Comparison of ENCODE assay signal across 13 cellular contexts in the genomic region with DNA sequence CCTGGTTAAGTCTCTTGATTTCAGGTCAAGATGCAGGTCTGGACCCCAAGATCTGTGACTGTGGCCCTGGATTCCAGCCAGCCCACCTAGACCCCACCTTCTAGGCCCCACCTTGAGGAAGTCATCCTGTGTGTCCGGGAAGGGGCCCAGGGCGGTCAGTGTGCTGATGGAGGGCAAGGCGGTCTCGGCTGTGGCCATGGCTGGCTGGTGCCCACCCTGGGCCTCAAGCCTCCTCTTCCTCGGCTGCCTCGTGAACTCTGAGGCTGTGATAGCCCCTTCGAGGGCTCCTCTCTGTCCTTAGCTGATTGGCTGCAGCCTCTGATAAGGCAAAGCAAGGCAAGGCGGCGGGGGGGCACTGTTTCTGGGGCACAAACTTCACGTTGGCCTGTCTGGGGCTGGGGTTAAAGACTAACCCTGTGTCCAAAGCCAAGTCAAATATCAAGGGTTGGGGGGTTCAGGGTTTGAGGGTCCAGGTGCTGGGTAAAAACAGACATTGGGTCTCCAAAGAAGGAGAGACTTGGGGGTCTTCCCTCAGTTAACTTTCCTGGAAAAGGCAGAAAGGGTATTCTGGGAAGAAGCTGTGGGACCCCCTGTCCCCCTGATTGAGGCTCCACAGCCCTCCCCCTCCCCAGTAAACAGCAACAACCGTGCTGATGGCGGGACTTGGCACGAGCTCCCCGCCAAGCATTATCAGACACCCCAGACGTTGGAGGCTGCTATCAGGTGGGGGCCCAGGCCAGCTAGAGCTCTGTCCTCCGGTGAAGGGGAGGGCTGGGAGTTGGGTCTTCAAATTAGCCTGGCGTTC. TPM values are rescaled to one million over a fixed set of nuclear protein-coding genes. Genes with fewer than 3 reads are reported as not detected.
DNase-seq lines count a peak whose midpoint lies in the region; ATAC-seq and TF ChIP-seq lines count a peak whose summit lies in the region.
"Had no signal": no experiment of that assay in that cellular context is flagged by ENCODE, and none has a peak within 500 bp of the region (broad histone marks: within the 10 kb centered on the region; RNA-seq: fewer than 3 reads in every experiment).

A gene (minus strand): TSS at position 259 of the 805 bp plus-strand sequence. CDS start 61 bp downstream, at position 198.

- H3K36me3 ChIP-seq in left ventricle myocardium inferior (no peaks in the 10 kb centered on the region), lower lobe of right lung (no peaks in the 10 kb centered on the region), upper lobe of right lung (no peaks in the 10 kb centered on the region)

- intact Hi-C loops in left ventricle myocardium inferior (cut with micrococcal nuclease) = no loop called here
- intact Hi-C loops in left ventricle myocardium superior (cut with micrococcal nuclease) = no loop called here
- intact Hi-C loops in lower lobe of right lung (cut with DNase I) = no loop called here
- intact Hi-C loops in upper lobe of right lung (cut with DNase I) = no loop called here

- H3K27me3 ChIP-seq in left ventricle myocardium inferior (ENCODE audit: low read depth) (peaks cover 53% of the 10 kb centered on the region), lower lobe of right lung (ENCODE audit: low read depth) (peaks cover 15% of the 10 kb centered on the region), upper lobe of right lung (peaks cover 12% of the 10 kb centered on the region)

- DNase-seq in left ventricle myocardium inferior (no peak), left ventricle myocardium superior (no peak), lower lobe of right lung (no peak), upper lobe of right lung (no peak), NCI-H345 treated with DMSO at 0.1 percent for 48 hours (lab: John Stamatoyannopoulos, UW; ENCODE audit: unreplicated experiment) (no peak), NCI-H1092 (lab: John Stamatoyannopoulos, UW) (no peak)
- no peak for DNase-seq in activated naive CD8-positive, alpha-beta T cell treated with anti-CD3 and anti-CD28 coated beads for 36 hours
- DNase-seq: effector memory CD4-positive, alpha-beta T cell; left cardiac atrium; NCI-H1436; SHP77 treated with DMSO at 0.1 percent for 48 hours had no signal

- peaks cover 4% of the 10 kb centered on the region for H3K9me3 Mint-ChIP-seq in activated naive CD8-positive, alpha-beta T cell treated with anti-CD3 and anti-CD28 coated beads for 36 hours

- ATAC-seq in left ventricle myocardium superior (no peak), lower lobe of right lung (no peak), upper lobe of right lung (no peak), HG03354 (IDR thresholded peaks at IDR 0.05; ENCODE audit: poor library complexity, severe bottlenecking, unreplicated experiment) (no peak)
- ATAC-seq: left cardiac atrium had no signal

- peaks cover 27% of the 10 kb centered on the region for H3K4me1 ChIP-seq in left ventricle myocardium inferior
- H3K4me1 ChIP-seq in lower lobe of right lung = peaks cover 28% of the 10 kb centered on the region
- peaks cover 19% of the 10 kb centered on the region for H3K4me1 ChIP-seq in upper lobe of right lung

- peak within 1 kb of the TSS; percentile 64 for H3K4me3 Mint-ChIP-seq in activated naive CD8-positive, alpha-beta T cell treated with anti-CD3 and anti-CD28 coated beads for 36 hours

- H3K9me3 ChIP-seq in left ventricle myocardium inferior (replicated peaks) (peaks cover 11% of the 10 kb centered on the region), lower lobe of right lung (no peaks in the 10 kb centered on the region), upper lobe of right lung (no peaks in the 10 kb centered on the region)

- H3K27me3 Mint-ChIP-seq in activated naive CD8-positive, alpha-beta T cell treated with anti-CD3 and anti-CD28 coated beads for 36 hours = no peaks in the 10 kb centered on the region

- TF ChIP-seq CTCF in left ventricle myocardium inferior (IDR thresholded peaks at IDR 0.05; ENCODE audit: borderline replicate concordance) (no peak), lower lobe of right lung (IDR thresholded peaks at IDR 0.05) (no peak), upper lobe of right lung (IDR thresholded peaks at IDR 0.05) (no peak)

- peak within 1 kb of the TSS; percentile 57 for H3K4me3 ChIP-seq in left ventricle myocardium inferior
- peak within 1 kb of the TSS; percentile 54 for H3K4me3 ChIP-seq in lower lobe of right lung
- H3K4me3 ChIP-seq in upper lobe of right lung = peak within 1 kb of the TSS; percentile 44
- H3K4me3 ChIP-seq: BLaER1 treated with 17β-estradiol and CSF1 and Interleukin-3, amounts not matched to agents 10 nM and 100 nM had no signal

- peaks cover 27% of the 10 kb centered on the region for H3K4me1 Mint-ChIP-seq in activated naive CD8-positive, alpha-beta T cell treated with anti-CD3 and anti-CD28 coated beads for 36 hours

- H3K27ac ChIP-seq in left ventricle myocardium inferior (replicated peaks) (no peak within 1 kb of the TSS), lower lobe of right lung (peak within 1 kb of the TSS; percentile 56), upper lobe of right lung (no peak within 1 kb of the TSS)
- H3K27ac ChIP-seq: BLaER1 treated with 17β-estradiol and CSF1 and Interleukin-3, amounts not matched to agents 10 nM and 100 nM had no signal

- peak within 1 kb of the TSS; percentile 58 for H3K27ac Mint-ChIP-seq in activated naive CD8-positive, alpha-beta T cell treated with anti-CD3 and anti-CD28 coated beads for 36 hours

- peaks cover 4% of the 10 kb centered on the region for H3K36me3 Mint-ChIP-seq in activated naive CD8-positive, alpha-beta T cell treated with anti-CD3 and anti-CD28 coated beads for 36 hours

RNA-seq across cellular contexts. Expression of the gene that starts here (rescaled TPM):
- not detected for total RNA-seq in left ventricle myocardium inferior
- total RNA-seq in left ventricle myocardium superior = not detected
- total RNA-seq in activated naive CD8-positive, alpha-beta T cell treated with anti-CD3 and anti-CD28 coated beads for 36 hours = under 1 TPM; 0.34 to 0.39 TPM
- 0.24 TPM for total RNA-seq in lower lobe of right lung
- total RNA-seq in upper lobe of right lung = not detected
- total RNA-seq: left cardiac atrium had no signal
